In genomic region chr13:26185720-26186119, GRCh38 we compare ENCODE assay signal across 8 cellular contexts. TPM values are rescaled to one million over a fixed set of nuclear protein-coding genes. Genes with fewer than 3 reads are reported as not detected.
DNase-seq lines count a peak whose midpoint lies in the region; ATAC-seq and TF ChIP-seq lines count a peak whose summit lies in the region.

No MANE protein-coding gene starts in this region.

- H3K23ac ChIP-seq in mesenchymal stem cell (ENCODE audit: low read length in 2 of 2) = no peak overlapping the region

- DNase-seq in brain microvascular endothelial cell (no peak), mesenchymal stem cell (no peak), aorta (no peak), NCI-H82 treated with DMSO at 0.1 percent for 48 hours (lab: John Stamatoyannopoulos, UW; ENCODE audit: unreplicated experiment) (no peak), iPS-NIHi11 (ENCODE audit: low spot score) (no peak)

- H3K9ac ChIP-seq in mesenchymal stem cell (ENCODE audit: low read length) = peak overlapping the region; percentile 93

- ATAC-seq in GM18498 (IDR thresholded peaks at IDR 0.05; ENCODE audit: unreplicated experiment) (peak; percentile 2), HG03097 (IDR thresholded peaks at IDR 0.05; ENCODE audit: low FRiP score, unreplicated experiment) (peak; percentile 1), aorta (ENCODE audit: low FRiP score) (peak; percentile 12), HG02588 (IDR thresholded peaks at IDR 0.05; ENCODE audit: unreplicated experiment) (no peak)

- in situ Hi-C loops in brain microvascular endothelial cell (cut with HindIII; ENCODE audit: low pct_ligation_motif_present, low sequenced_read_pairs) = loop anchor here (25.0 kb wide), 1 partner anchor 302 kb away; no protein-coding TSS in a partner anchor

- H3K36me3 ChIP-seq in brain microvascular endothelial cell (replicated peaks) = no peaks in the 10 kb centered on the region
- H3K36me3 ChIP-seq in mesenchymal stem cell (ENCODE audit: control insufficient read depth in 1 of 2, insufficient read depth in 2 of 2, low read depth in 1 of 2, low read length in 2 of 2) = peaks cover 0 to 2% of the 10 kb centered on the region in 2 experiments
- H3K36me3 ChIP-seq in aorta (ENCODE audit: control insufficient read depth in 1 of 2, insufficient read depth in 2 of 2, low read length in 1 of 2) = no peaks in the 10 kb centered on the region

- no peak overlapping the region for H4K8ac ChIP-seq in mesenchymal stem cell (ENCODE audit: low read length)

- no peak for TF ChIP-seq CTCF in brain microvascular endothelial cell (IDR thresholded peaks at IDR 0.05; ENCODE audit: low read depth, low read length, missing control alignments)

- H3K27me3 ChIP-seq in brain microvascular endothelial cell (replicated peaks) (no peaks in the 10 kb centered on the region), mesenchymal stem cell (ENCODE audit: control insufficient read depth in 1 of 2, insufficient read depth in 1 of 2, low read length in 2 of 2) (peaks cover 0 to 2% of the 10 kb centered on the region in 2 experiments), aorta (ENCODE audit: control insufficient read depth in 1 of 2, insufficient read depth in 2 of 2, low read length in 1 of 2) (no peaks in the 10 kb centered on the region)

- H3K9me3 ChIP-seq in mesenchymal stem cell (ENCODE audit: control insufficient read depth, low read length) = no peaks in the 10 kb centered on the region
- no peaks in the 10 kb centered on the region for H3K9me3 ChIP-seq in aorta (ENCODE audit: control insufficient read depth, low read length)

- peak overlapping the region; percentile 87 for H3K4me2 ChIP-seq in mesenchymal stem cell (ENCODE audit: low read length, poor library complexity, severe bottlenecking)

- H3K79me1 ChIP-seq in mesenchymal stem cell (replicated peaks; ENCODE audit: low read length, poor library complexity, severe bottlenecking) = peaks cover 1% of the 10 kb centered on the region

- H2AK5ac ChIP-seq in mesenchymal stem cell (ENCODE audit: low read length, severe bottlenecking) = no peak overlapping the region

- H3K18ac ChIP-seq in mesenchymal stem cell (ENCODE audit: low read depth in 1 of 2, low read length in 2 of 2) = no peak overlapping the region

- no peak overlapping the region for H3K4ac ChIP-seq in mesenchymal stem cell (ENCODE audit: low read depth in 1 of 2, low read length in 2 of 2)

- no peak overlapping the region for H2BK12ac ChIP-seq in mesenchymal stem cell (ENCODE audit: low read length in 2 of 2)

- H3K4me3 ChIP-seq in brain microvascular endothelial cell (ENCODE audit: low read depth, low read length) = peak overlapping the region; percentile 73
- H3K4me3 ChIP-seq in mesenchymal stem cell (ENCODE audit: insufficient read depth in 1 of 2, low read depth in 1 of 2, low read length in 2 of 2) = peak overlapping the region in 1 of 2 experiments; percentile 89
- peak overlapping the region; percentile 4 to 29 for H3K4me3 ChIP-seq in aorta (ENCODE audit: low read length in 2 of 2)

- no peak overlapping the region for H3K14ac ChIP-seq in mesenchymal stem cell (ENCODE audit: low read length in 2 of 2)

- H2BK120ac ChIP-seq in mesenchymal stem cell (ENCODE audit: low read depth, low read length) = no peak overlapping the region

- H4K91ac ChIP-seq in mesenchymal stem cell (ENCODE audit: low read length) = no peak overlapping the region

- no peak overlapping the region for H2AFZ ChIP-seq in mesenchymal stem cell (ENCODE audit: low read depth, low read length)

- WGBS in mesenchymal stem cell = 89% methylated on average over 6 of the region's 8 CpGs
- WGBS in aorta, 2 donors = 34 to 36% methylated on average over 8 of the region's 8 CpGs

- H2BK15ac ChIP-seq in mesenchymal stem cell (ENCODE audit: low read depth, poor library complexity, severe bottlenecking) = no peak overlapping the region

- H2BK5ac ChIP-seq in mesenchymal stem cell (ENCODE audit: low read depth, low read length, poor library complexity, severe bottlenecking) = no peak overlapping the region

- H3K4me1 ChIP-seq in mesenchymal stem cell (ENCODE audit: control insufficient read depth, insufficient read depth, low read depth, low read length) (peaks cover 6% of the 10 kb centered on the region), aorta (ENCODE audit: control insufficient read depth in 1 of 2, insufficient read depth in 2 of 2, low read length in 2 of 2) (no peaks in the 10 kb centered on the region)

- intact Hi-C loops in aorta (cut with DNase I) = loop anchor here (1.0 to 10.0 kb wide), 3 partner anchors 36 to 311 kb away; partner anchors contain the start of gene CDK8 (in 1 of the 2)

- H3K27ac ChIP-seq in brain microvascular endothelial cell = peak overlapping the region; percentile 9
- no peak overlapping the region for H3K27ac ChIP-seq in mesenchymal stem cell (ENCODE audit: low read length, poor library complexity, severe bottlenecking)
- peak overlapping the region in 1 of 2 donors; percentile 47 for H3K27ac ChIP-seq in aorta (ENCODE audit: low read depth in 1 of 2, low read length in 2 of 2)

RNA-seq across cellular contexts. Expression of gene RNF6, which starts 36.4 kb away (rescaled TPM):
- polyA plus RNA-seq in mesenchymal stem cell (2013, experiment 1 of 2) = 34.1 TPM
- polyA plus RNA-seq in mesenchymal stem cell (2013, experiment 2 of 2) = 37.0 TPM
- 10 to 100 TPM; 23.2 to 28.9 TPM for total RNA-seq in aorta
- 10 to 100 TPM; 13.1 to 16.0 TPM for polyA plus RNA-seq in aorta
